In the genomic region with DNA sequence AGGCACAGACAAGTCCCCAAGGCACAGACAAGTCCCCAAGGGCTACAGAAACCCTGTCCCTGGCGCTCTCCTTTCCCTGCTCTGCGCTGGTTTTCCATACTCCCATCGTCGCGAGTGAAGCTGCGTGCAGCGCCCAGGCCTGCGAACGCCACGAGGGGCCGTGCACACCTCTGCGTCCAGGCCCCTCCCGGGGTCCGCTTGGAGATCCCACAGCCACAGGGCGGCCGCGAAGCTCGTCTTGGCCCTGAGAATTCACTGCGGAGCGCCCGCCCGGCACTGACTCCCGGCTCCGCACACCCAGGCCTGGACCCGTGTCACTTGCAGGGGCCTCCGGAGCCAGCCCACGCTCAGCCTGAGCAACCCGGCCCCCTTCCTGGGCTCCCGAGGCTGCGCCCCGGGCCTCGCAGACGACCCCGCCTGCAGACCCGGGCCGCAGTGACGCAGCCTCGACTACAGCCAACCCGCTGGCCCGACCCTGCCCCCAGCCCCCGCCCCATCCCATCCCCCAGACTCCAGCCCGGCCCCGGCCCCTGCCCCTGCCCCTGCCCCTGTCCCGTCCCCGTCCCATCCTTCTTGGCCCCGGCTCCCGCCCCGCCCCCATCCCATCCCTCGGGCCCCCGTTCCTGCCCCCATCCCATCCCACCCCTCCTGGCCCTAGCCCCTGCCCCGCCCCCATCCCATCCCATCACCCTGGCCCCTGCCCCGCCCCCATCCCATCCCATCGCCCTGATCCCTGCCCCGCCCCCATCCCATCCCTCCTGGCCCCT, we compare ENCODE assay signal across 8 cellular contexts. TPM values are rescaled to one million over a fixed set of nuclear protein-coding genes. Genes with fewer than 3 reads are reported as not detected.
DNase-seq lines count a peak whose midpoint lies in the region; ATAC-seq and TF ChIP-seq lines count a peak whose summit lies in the region.

No MANE protein-coding gene starts in this region.

- DNase-seq in NCI-H82 (lab: John Stamatoyannopoulos, UW), result peak; percentile 29
- DNase-seq in NCI-H82 treated with DMSO at 0.1 percent for 48 hours (lab: John Stamatoyannopoulos, UW; ENCODE audit: unreplicated experiment), result no peak
- no peak for DNase-seq in activated naive CD8-positive, alpha-beta T cell treated with anti-CD3 and anti-CD28 coated beads, Interleukin-2, amount 50 U/mL, for 24 hours
- no peak for DNase-seq in kidney epithelial cell (ENCODE audit: low read depth)
- no peak for DNase-seq in C1 segment of cervical spinal cord (lab: John Stamatoyannopoulos, UW)

- no peaks in the 10 kb centered on the region for H3K9me3 Mint-ChIP-seq in activated naive CD8-positive, alpha-beta T cell treated with anti-CD3 and anti-CD28 coated beads, Interleukin-2, amount 50 U/mL, for 24 hours

- H3K36me3 ChIP-seq in kidney epithelial cell (ENCODE audit: control insufficient read depth, insufficient read depth, low read length) (no peaks in the 10 kb centered on the region), subcutaneous abdominal adipose tissue (ENCODE audit: control insufficient read depth in 5 of 5, insufficient read depth in 5 of 5, low read length in 5 of 5) (peaks cover 5 to 39% (median 38%) of the 10 kb centered on the region in 5 donors)

- no peak overlapping the region for H3K27ac ChIP-seq in subcutaneous abdominal adipose tissue (ENCODE audit: low read depth, low read length)

- peaks cover 11% of the 10 kb centered on the region for H3K36me3 Mint-ChIP-seq in activated naive CD8-positive, alpha-beta T cell treated with anti-CD3 and anti-CD28 coated beads, Interleukin-2, amount 50 U/mL, for 24 hours (ENCODE audit: low read depth)

- peaks cover 2 to 21% (median 13%) of the 10 kb centered on the region in 5 donors for H3K4me1 ChIP-seq in subcutaneous abdominal adipose tissue (ENCODE audit: control insufficient read depth in 5 of 5, insufficient read depth in 5 of 5, low read length in 5 of 5)

- peak overlapping the region in 4 of 5 donors; percentile 27 to 66 (median 52) for H3K9ac ChIP-seq in subcutaneous abdominal adipose tissue (ENCODE audit: low read length in 5 of 5)

- TF ChIP-seq CTCF in kidney epithelial cell (IDR thresholded peaks at IDR 0.05; ENCODE audit: insufficient read depth, low read length, poor library complexity, severe bottlenecking), result no peak

- H3K4me1 Mint-ChIP-seq in activated naive CD8-positive, alpha-beta T cell treated with anti-CD3 and anti-CD28 coated beads, Interleukin-2, amount 50 U/mL, for 24 hours, result peaks cover 10% of the 10 kb centered on the region

- H3K4me3 ChIP-seq in kidney epithelial cell (ENCODE audit: low read depth, low read length), result peak overlapping the region; percentile 87
- H3K4me3 ChIP-seq in subcutaneous abdominal adipose tissue (ENCODE audit: low read depth in 1 of 5, low read length in 5 of 5), result peak overlapping the region; percentile 39 to 77 (median 46)

- no peaks in the 10 kb centered on the region for H3K9me3 ChIP-seq in subcutaneous abdominal adipose tissue (ENCODE audit: control insufficient read depth in 5 of 5, low read length in 5 of 5)

- H3K27me3 ChIP-seq in kidney epithelial cell (ENCODE audit: control insufficient read depth, insufficient read depth, low read length), result no peaks in the 10 kb centered on the region
- no peaks in the 10 kb centered on the region for H3K27me3 ChIP-seq in subcutaneous abdominal adipose tissue (ENCODE audit: control insufficient read depth in 5 of 5, insufficient read depth in 4 of 5, low read length in 5 of 5)

- peaks cover 2% of the 10 kb centered on the region for H3K27me3 Mint-ChIP-seq in activated naive CD8-positive, alpha-beta T cell treated with anti-CD3 and anti-CD28 coated beads, Interleukin-2, amount 50 U/mL, for 24 hours

- H3K4me3 Mint-ChIP-seq in activated naive CD8-positive, alpha-beta T cell treated with anti-CD3 and anti-CD28 coated beads, Interleukin-2, amount 50 U/mL, for 24 hours, result peak overlapping the region; percentile 51

- no peak for ATAC-seq in activated naive CD8-positive, alpha-beta T cell treated with anti-CD3 and anti-CD28 coated beads, Interleukin-2, amount 50 U/mL, for 24 hours
- ATAC-seq in GM21423 (IDR thresholded peaks at IDR 0.05; ENCODE audit: unreplicated experiment), result no peak
- ATAC-seq in GM21723 (IDR thresholded peaks at IDR 0.05; ENCODE audit: unreplicated experiment), result no peak

- no peak overlapping the region for H3K27ac Mint-ChIP-seq in activated naive CD8-positive, alpha-beta T cell treated with anti-CD3 and anti-CD28 coated beads, Interleukin-2, amount 50 U/mL, for 24 hours

RNA-seq across cellular contexts. Expression of a gene that starts 0.8 kb away (rescaled TPM):
- total RNA-seq in kidney epithelial cell, result 22.5 and 38.3 TPM in 2 replicates
